In the genomic region with DNA sequence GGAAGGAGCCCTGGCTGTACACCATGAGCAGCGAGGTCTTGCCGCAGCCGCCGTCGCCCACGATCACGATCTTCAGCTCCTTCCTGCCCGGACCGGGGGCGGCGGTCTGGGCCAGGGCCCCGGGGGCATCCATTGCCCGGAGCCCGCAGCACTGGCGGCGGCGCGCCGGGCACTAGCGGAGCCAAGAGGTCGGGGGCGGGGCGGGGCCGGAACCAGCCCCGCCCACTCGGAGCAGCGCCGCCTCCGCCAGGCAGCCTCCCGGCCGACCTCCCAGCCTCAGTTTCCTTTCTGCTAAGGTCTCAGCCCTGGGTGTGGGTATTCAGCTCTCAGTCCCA, we compare ENCODE assay signal across 7 cellular contexts. TPM values are rescaled to one million over a fixed set of nuclear protein-coding genes. Genes with fewer than 3 reads are reported as not detected.
DNase-seq lines count a peak whose midpoint lies in the region; ATAC-seq, FAIRE-seq and TF ChIP-seq lines count a peak whose summit lies in the region.

A gene with protein sequence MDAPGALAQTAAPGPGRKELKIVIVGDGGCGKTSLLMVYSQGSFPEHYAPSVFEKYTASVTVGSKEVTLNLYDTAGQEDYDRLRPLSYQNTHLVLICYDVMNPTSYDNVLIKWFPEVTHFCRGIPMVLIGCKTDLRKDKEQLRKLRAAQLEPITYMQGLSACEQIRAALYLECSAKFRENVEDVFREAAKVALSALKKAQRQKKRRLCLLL (minus strand): TSS at position 188 of the 335 bp plus-strand sequence. CDS start 55 bp downstream, at position 133.

- peak within 1 kb of the TSS; percentile 88 for H3K4me2 ChIP-seq in keratinocyte (ENCODE audit: control insufficient read depth, extremely low read depth, insufficient read depth, low read depth, low read length)

- peaks cover 37% of the 10 kb centered on the region for H3K4me1 ChIP-seq in keratinocyte (ENCODE audit: control insufficient read depth, extremely low read depth, insufficient read depth, low read length)

- H3K4me1 Mint-ChIP-seq in brain, result peaks cover 53% of the 10 kb centered on the region
- H3K4me1 Mint-ChIP-seq in stimulated activated memory B cell treated with anti-CD40 and anti-IgM and Interleukin-4, amounts not matched to agents 10 μg/mL and 1 μg/mL and 100 μg/mL, for 72 hours, result peaks cover 65% of the 10 kb centered on the region

- dilution Hi-C loops in keratinocyte (cut with MboI; ENCODE audit: extremely low pct_ligation_motif_present, low sequenced_read_pairs), result no loop called here

- H3K27ac Mint-ChIP-seq in brain, result peak within 1 kb of the TSS; percentile 89 to 98 (median 93)
- peak within 1 kb of the TSS; percentile 95 for H3K27ac Mint-ChIP-seq in stimulated activated memory B cell treated with anti-CD40 and anti-IgM and Interleukin-4, amounts not matched to agents 10 μg/mL and 1 μg/mL and 100 μg/mL, for 72 hours

- H3K36me3 ChIP-seq in keratinocyte (ENCODE audit: control insufficient read depth in 2 of 2, extremely low read depth in 1 of 2, insufficient read depth in 2 of 2, low read length in 2 of 2), result peaks cover 5 to 6% of the 10 kb centered on the region in 2 experiments

- DNase-seq in keratinocyte (ENCODE audit: low read depth, low spot score) (no peak), COLO829 (ENCODE audit: low spot score) (no peak)

- no peaks in the 10 kb centered on the region for H3K9me1 ChIP-seq in keratinocyte (ENCODE audit: control insufficient read depth, extremely low read depth, insufficient read depth, low read length)

- peaks cover 5% of the 10 kb centered on the region for H3K79me2 ChIP-seq in keratinocyte (ENCODE audit: control insufficient read depth, insufficient read depth, low read length)

- H3K9ac ChIP-seq in keratinocyte (ENCODE audit: control insufficient read depth, extremely low read depth, insufficient read depth, low read length), result peak within 1 kb of the TSS; percentile 69

- H3K36me3 Mint-ChIP-seq in brain, result peaks cover 5% of the 10 kb centered on the region
- peaks cover 40% of the 10 kb centered on the region for H3K36me3 Mint-ChIP-seq in stimulated activated memory B cell treated with anti-CD40 and anti-IgM and Interleukin-4, amounts not matched to agents 10 μg/mL and 1 μg/mL and 100 μg/mL, for 72 hours

- H3K4me3 ChIP-seq in keratinocyte (ENCODE audit: control insufficient read depth in 2 of 3, extremely low read depth in 1 of 3, insufficient read depth in 2 of 3, low read depth in 1 of 3, low read length in 3 of 3), result peak within 1 kb of the TSS; percentile 39 to 67 (median 60)

- ATAC-seq in GM18517 (IDR thresholded peaks at IDR 0.05; ENCODE audit: unreplicated experiment) (peak; percentile 6), HG02798 (IDR thresholded peaks at IDR 0.05; ENCODE audit: poor library complexity, unreplicated experiment) (peak; percentile 27)
- ATAC-seq in stimulated activated memory B cell treated with anti-CD40 and anti-IgM and Interleukin-4, amounts not matched to agents 10 μg/mL and 1 μg/mL and 100 μg/mL, for 72 hours, result peak; percentile 54

- no peak for TF ChIP-seq CTCF in brain (conservative IDR thresholded peaks at IDR 0.05)
- no peak for TF ChIP-seq CTCF in keratinocyte (optimal IDR thresholded peaks at IDR 0.05 in 1 of 3, IDR thresholded peaks at IDR 0.05 in 1 of 3, conservative IDR thresholded peaks at IDR 0.05 in 1 of 3; ENCODE audit: extremely low read depth in 1 of 3, insufficient read depth in 2 of 3, low read length in 3 of 3)

- H3K4me3 Mint-ChIP-seq in brain, result peak within 1 kb of the TSS; percentile 77 to 87 (median 84)
- H3K4me3 Mint-ChIP-seq in stimulated activated memory B cell treated with anti-CD40 and anti-IgM and Interleukin-4, amounts not matched to agents 10 μg/mL and 1 μg/mL and 100 μg/mL, for 72 hours, result peak within 1 kb of the TSS; percentile 86

- H3K9me3 ChIP-seq in keratinocyte (ENCODE audit: control insufficient read depth, low read depth, low read length), result no peaks in the 10 kb centered on the region

- no peaks in the 10 kb centered on the region for H3K27me3 ChIP-seq in keratinocyte (ENCODE audit: control insufficient read depth, extremely low read depth, insufficient read depth, low read length)

- H4K20me1 ChIP-seq in keratinocyte (ENCODE audit: control insufficient read depth, extremely low read depth, insufficient read depth, low read length), result no peaks in the 10 kb centered on the region

- FAIRE-seq in keratinocyte (lab: Jason Lieb, UNC), result no peak

- peaks cover 4% of the 10 kb centered on the region for H3K27me3 Mint-ChIP-seq in brain
- no peaks in the 10 kb centered on the region for H3K27me3 Mint-ChIP-seq in stimulated activated memory B cell treated with anti-CD40 and anti-IgM and Interleukin-4, amounts not matched to agents 10 μg/mL and 1 μg/mL and 100 μg/mL, for 72 hours

- H3K9me3 Mint-ChIP-seq in brain, result no peaks in the 10 kb centered on the region
- no peaks in the 10 kb centered on the region for H3K9me3 Mint-ChIP-seq in stimulated activated memory B cell treated with anti-CD40 and anti-IgM and Interleukin-4, amounts not matched to agents 10 μg/mL and 1 μg/mL and 100 μg/mL, for 72 hours

- H2AFZ ChIP-seq in keratinocyte (ENCODE audit: control insufficient read depth, low read length), result peak within 1 kb of the TSS; percentile 89

- H3K27ac ChIP-seq in keratinocyte (ENCODE audit: control insufficient read depth, insufficient read depth, low read length), result peak within 1 kb of the TSS; percentile 57

TF ChIP-seq in PFSK-1, 5 proteins besides CTCF, POLR2A, EP300 and RAD21:
- TF ChIP-seq, protein P1, sequence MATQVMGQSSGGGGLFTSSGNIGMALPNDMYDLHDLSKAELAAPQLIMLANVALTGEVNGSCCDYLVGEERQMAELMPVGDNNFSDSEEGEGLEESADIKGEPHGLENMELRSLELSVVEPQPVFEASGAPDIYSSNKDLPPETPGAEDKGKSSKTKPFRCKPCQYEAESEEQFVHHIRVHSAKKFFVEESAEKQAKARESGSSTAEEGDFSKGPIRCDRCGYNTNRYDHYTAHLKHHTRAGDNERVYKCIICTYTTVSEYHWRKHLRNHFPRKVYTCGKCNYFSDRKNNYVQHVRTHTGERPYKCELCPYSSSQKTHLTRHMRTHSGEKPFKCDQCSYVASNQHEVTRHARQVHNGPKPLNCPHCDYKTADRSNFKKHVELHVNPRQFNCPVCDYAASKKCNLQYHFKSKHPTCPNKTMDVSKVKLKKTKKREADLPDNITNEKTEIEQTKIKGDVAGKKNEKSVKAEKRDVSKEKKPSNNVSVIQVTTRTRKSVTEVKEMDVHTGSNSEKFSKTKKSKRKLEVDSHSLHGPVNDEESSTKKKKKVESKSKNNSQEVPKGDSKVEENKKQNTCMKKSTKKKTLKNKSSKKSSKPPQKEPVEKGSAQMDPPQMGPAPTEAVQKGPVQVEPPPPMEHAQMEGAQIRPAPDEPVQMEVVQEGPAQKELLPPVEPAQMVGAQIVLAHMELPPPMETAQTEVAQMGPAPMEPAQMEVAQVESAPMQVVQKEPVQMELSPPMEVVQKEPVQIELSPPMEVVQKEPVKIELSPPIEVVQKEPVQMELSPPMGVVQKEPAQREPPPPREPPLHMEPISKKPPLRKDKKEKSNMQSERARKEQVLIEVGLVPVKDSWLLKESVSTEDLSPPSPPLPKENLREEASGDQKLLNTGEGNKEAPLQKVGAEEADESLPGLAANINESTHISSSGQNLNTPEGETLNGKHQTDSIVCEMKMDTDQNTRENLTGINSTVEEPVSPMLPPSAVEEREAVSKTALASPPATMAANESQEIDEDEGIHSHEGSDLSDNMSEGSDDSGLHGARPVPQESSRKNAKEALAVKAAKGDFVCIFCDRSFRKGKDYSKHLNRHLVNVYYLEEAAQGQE (IDR thresholded peaks at IDR 0.05; ENCODE audit: insufficient read depth in 1 of 2, low read depth in 2 of 2, low read length in 2 of 2), result no peak
- TF ChIP-seq SIN3A (IDR thresholded peaks at IDR 0.05; ENCODE audit: borderline replicate concordance, insufficient read depth, low read length) (no peak), TAF1 (IDR thresholded peaks at IDR 0.05; ENCODE audit: borderline replicate concordance, insufficient read depth, low read length) (peak; percentile 61; the same call in 1 of the 2 replicates)
TF ChIP-seq in PFSK-1: peak in this region for 1.

RNA-seq across cellular contexts. Expression of the gene that starts here (rescaled TPM):
- 43.1 TPM for polyA plus RNA-seq in PFSK-1 (2012; ENCODE audit: insufficient read length, low read depth)
- polyA plus RNA-seq in brain (ENCODE audit: insufficient read depth, low read depth, low replicate concordance) (8.9 TPM), keratinocyte (2.8 to 4.3 TPM (median 4.1 TPM) in 3 replicates)
- polyA plus RNA-seq in keratinocyte (2011; ENCODE audit: low read depth), result 3.3 TPM
- polyA plus RNA-seq in keratinocyte (2011; cell fraction: cytosol; rRNA removed), result 3.1 and 5.3 TPM in 2 replicates
- 4.8 and 5.9 TPM in 2 replicates for polyA plus RNA-seq in keratinocyte (2011; cell fraction: nucleus; rRNA removed)
- polyA plus RNA-seq in keratinocyte (2012; ENCODE audit: low replicate concordance), result 2.5 and 6.1 TPM in 2 replicates
- 7.0 to 7.7 TPM (median 7.7 TPM) in 3 replicates for polyA minus RNA-seq in keratinocyte
- polyA minus RNA-seq in keratinocyte (2011; cell fraction: cytosol; rRNA and poly(A)+ RNA removed), result 11.5 TPM
- polyA minus RNA-seq in keratinocyte (2011; cell fraction: nucleus; rRNA and poly(A)+ RNA removed), result 3.7 and 4.3 TPM in 2 replicates
